Comparison of ENCODE assay signal across 16 cellular contexts in the genomic region with DNA sequence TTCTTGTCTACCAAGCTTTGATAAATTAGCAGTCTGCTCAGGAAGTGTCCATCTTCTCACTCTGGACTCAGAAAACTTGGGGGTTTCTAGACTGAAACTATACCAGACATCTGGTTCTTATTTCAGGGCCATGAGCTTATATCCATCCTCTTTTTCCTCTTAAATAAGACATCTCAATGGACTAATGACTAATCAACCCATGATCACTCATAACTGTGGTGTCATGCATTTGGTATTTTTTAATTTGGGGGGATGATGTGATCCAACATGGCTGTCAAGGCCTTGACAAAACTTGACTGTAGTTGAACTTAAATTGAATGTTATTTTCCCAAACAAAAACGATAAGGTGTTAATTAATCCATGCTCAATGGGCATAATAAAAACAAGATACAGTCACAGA.
"Had no signal": no experiment of that assay in that cellular context is flagged by ENCODE, and none has a peak within 500 bp of the region (broad histone marks: within the 10 kb centered on the region; RNA-seq: fewer than 3 reads in every experiment).

No MANE protein-coding gene starts in this region.

- H3K27ac Mint-ChIP-seq: activated naive CD8-positive, alpha-beta T cell; natural killer cell treated with Interleukin-12 subunit alpha and Interleukin-12 subunit beta and Interleukin-15 and Interleukin-18, amount 100 ng/mL, for 72 hours; stimulated activated naive B cell treated with anti-CD40 and anti-IgM and Interleukin-4, amounts not matched to agents 10 μg/mL and 1 μg/mL and 100 μg/mL, for 72 hours had no signal

- H3K9me3 Mint-ChIP-seq: natural killer cell treated with Interleukin-12 subunit alpha and Interleukin-12 subunit beta and Interleukin-15 and Interleukin-18, amount 100 ng/mL, for 72 hours; stimulated activated naive B cell treated with anti-CD40 and anti-IgM and Interleukin-4, amounts not matched to agents 10 μg/mL and 1 μg/mL and 100 μg/mL, for 72 hours had no signal

- H3K4me3 Mint-ChIP-seq: activated naive CD8-positive, alpha-beta T cell; natural killer cell treated with Interleukin-12 subunit alpha and Interleukin-12 subunit beta and Interleukin-15 and Interleukin-18, amount 100 ng/mL, for 72 hours; stimulated activated naive B cell treated with anti-CD40 and anti-IgM and Interleukin-4, amounts not matched to agents 10 μg/mL and 1 μg/mL and 100 μg/mL, for 72 hours had no signal

- H3K27ac ChIP-seq: breast epithelium, lower lobe of right lung, psoas muscle had no signal

- H3K36me3 ChIP-seq: breast epithelium, lower lobe of right lung had no signal

- H3K4me1 ChIP-seq: breast epithelium, lower lobe of right lung, psoas muscle had no signal

- H3K4me1 Mint-ChIP-seq: stimulated activated naive B cell treated with anti-CD40 and anti-IgM and Interleukin-4, amounts not matched to agents 10 μg/mL and 1 μg/mL and 100 μg/mL, for 72 hours had no signal

- H3K36me3 Mint-ChIP-seq: natural killer cell treated with Interleukin-12 subunit alpha and Interleukin-12 subunit beta and Interleukin-15 and Interleukin-18, amount 100 ng/mL, for 72 hours had no signal

- H3K27me3 Mint-ChIP-seq: activated naive CD8-positive, alpha-beta T cell; stimulated activated naive B cell treated with anti-CD40 and anti-IgM and Interleukin-4, amounts not matched to agents 10 μg/mL and 1 μg/mL and 100 μg/mL, for 72 hours had no signal

- H3K9me3 ChIP-seq: breast epithelium, lower lobe of right lung, psoas muscle had no signal

- H3K4me3 ChIP-seq: breast epithelium, lower lobe of right lung, psoas muscle had no signal

- ATAC-seq: left cardiac atrium; lower lobe of right lung; natural killer cell treated with Interleukin-12 subunit alpha and Interleukin-12 subunit beta and Interleukin-15 and Interleukin-18, amount 100 ng/mL, for 72 hours; psoas muscle; sciatic nerve; stimulated activated naive B cell treated with anti-CD40 and anti-IgM and Interleukin-4, amounts not matched to agents 10 μg/mL and 1 μg/mL and 100 μg/mL, for 72 hours had no signal

- DNase-seq: activated CD4-positive, alpha-beta T cell treated with anti-CD3 and anti-CD28 coated beads, Interleukin-2, amount 50 U/mL, for 1 hour; activated gamma-delta T cell; activated T-cell treated with anti-CD3 and anti-CD28 coated beads, Interleukin-2, amount 50 U/mL, for 1 hour; hypothalamus; left cardiac atrium; lower lobe of right lung; psoas muscle; stimulated activated CD4-positive, alpha-beta T cell treated with anti-CD3 and anti-CD28 coated beads, Interleukin-2, amount 100 ng/mL, for 24 hours; stimulated activated naive B cell treated with anti-CD40 and anti-IgM and Interleukin-4, amounts not matched to agents 10 μg/mL and 1 μg/mL and 100 μg/mL, for 72 hours; substantia nigra; T-helper 2 cell; trophoblast cell had no signal
